10 cellular contexts compared by ENCODE assay signal in the genomic region with DNA sequence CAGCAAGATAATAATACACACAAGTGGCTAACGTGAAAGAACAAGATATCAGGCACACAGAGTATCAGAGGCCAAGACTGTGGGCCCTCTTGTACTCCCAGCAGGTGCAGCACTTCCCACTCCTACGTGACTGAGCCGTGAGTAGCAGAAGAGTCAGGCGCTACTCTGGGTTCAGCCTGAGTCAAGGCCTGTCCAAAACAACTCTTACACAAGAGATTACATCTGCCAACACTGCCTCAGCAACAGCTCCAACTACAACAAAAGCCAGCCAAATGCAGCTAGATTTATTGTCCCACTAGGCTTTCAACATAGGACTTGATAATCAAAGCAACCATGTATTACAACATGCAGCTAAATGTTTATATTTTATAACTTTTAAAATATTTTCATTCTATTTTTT. TPM values are rescaled to one million over a fixed set of nuclear protein-coding genes. Genes with fewer than 3 reads are reported as not detected.
DNase-seq lines count a peak whose midpoint lies in the region; ATAC-seq and TF ChIP-seq lines count a peak whose summit lies in the region.
"Had no signal": no experiment of that assay in that cellular context is flagged by ENCODE, and none has a peak within 500 bp of the region (broad histone marks: within the 10 kb centered on the region; RNA-seq: fewer than 3 reads in every experiment).

No MANE protein-coding gene starts in this region.

- peak; percentile 10 for DNase-seq in NCI-H1092 (lab: John Stamatoyannopoulos, UW)
- DNase-seq in T47D (ENCODE audit: low read depth in 1 of 2, low spot score in 1 of 2): peak; percentile 10 to 47
- peak; percentile 10 to 66 for DNase-seq in left colon
- DNase-seq in suprapubic skin (ENCODE audit: low spot score in 2 of 2): peak in 1 of 2 donors; percentile 70
- DNase-seq in ACHN: no peak
- no peak for DNase-seq in stimulated activated CD4-positive, alpha-beta T cell treated with anti-CD3 and anti-CD28 coated beads, Interleukin-12 subunit alpha, Interleukin-12 subunit beta, amount 100 ng/mL, for 4 hours
- DNase-seq in mesenteric fat pad (ENCODE audit: low spot score): no peak
- DNase-seq in activated CD8-positive, alpha-beta memory T cell treated with anti-CD3 and anti-CD28 coated beads, Interleukin-2, amount 10 ng/mL, durations not matched to agents 7 days and 5 days: no peak
- DNase-seq: activated naive CD4-positive, alpha-beta T cell treated with anti-CD3 and anti-CD28 coated beads, Interleukin-2, amount 50 U/mL, for 16 hours; NCI-H526 treated with DMSO at 0.1 percent for 48 hours had no signal

- H3K9me3 ChIP-seq in suprapubic skin: no peaks in the 10 kb centered on the region

- H3K27me3 Mint-ChIP-seq in activated CD8-positive, alpha-beta memory T cell treated with anti-CD3 and anti-CD28 coated beads, Interleukin-2, amount 10 ng/mL, durations not matched to agents 7 days and 5 days: no peaks in the 10 kb centered on the region

- in situ Hi-C loops in T47D (cut with HindIII; ENCODE audit: low pct_unique_long_range_greater_than_20kb, low sequenced_read_pairs): no loop called here
- in situ Hi-C loops in ACHN (cut with HindIII; ENCODE audit: low pct_ligation_motif_present, low pct_unique_long_range_greater_than_20kb, low sequenced_read_pairs): no loop called here

- peak overlapping the region; percentile 59 for H3K27ac ChIP-seq in suprapubic skin

- H3K27me3 ChIP-seq in suprapubic skin: no peaks in the 10 kb centered on the region

- peaks cover 14% of the 10 kb centered on the region for H3K4me1 ChIP-seq in suprapubic skin

- H3K4me1 Mint-ChIP-seq in activated CD8-positive, alpha-beta memory T cell treated with anti-CD3 and anti-CD28 coated beads, Interleukin-2, amount 10 ng/mL, durations not matched to agents 7 days and 5 days: no peaks in the 10 kb centered on the region

- H3K36me3 ChIP-seq in suprapubic skin: peaks cover 73% of the 10 kb centered on the region

- CTCF ChIA-PET in activated CD8-positive, alpha-beta memory T cell treated with anti-CD3 and anti-CD28 coated beads, Interleukin-2, amount 10 ng/mL, durations not matched to agents 7 days and 5 days (lab: Charles Lee): no interaction called here

- H3K4me3 ChIP-seq in suprapubic skin: no peak overlapping the region

- no peak for TF ChIP-seq POLR2A in suprapubic skin (IDR thresholded peaks at IDR 0.05)

- intact Hi-C loops in left colon (cut with DNase I, micrococcal nuclease): no loop called here

- 20% methylated on average over 4 of the region's 4 CpGs for WGBS in suprapubic skin

- peak; percentile 42 for ATAC-seq in left colon
- no peak for ATAC-seq in activated CD8-positive, alpha-beta memory T cell treated with anti-CD3 and anti-CD28 coated beads, Interleukin-2, amount 10 ng/mL, durations not matched to agents 7 days and 5 days

- H3K4me3 Mint-ChIP-seq in activated CD8-positive, alpha-beta memory T cell treated with anti-CD3 and anti-CD28 coated beads, Interleukin-2, amount 10 ng/mL, durations not matched to agents 7 days and 5 days: no peak overlapping the region

- no peaks in the 10 kb centered on the region for H3K9me3 Mint-ChIP-seq in activated CD8-positive, alpha-beta memory T cell treated with anti-CD3 and anti-CD28 coated beads, Interleukin-2, amount 10 ng/mL, durations not matched to agents 7 days and 5 days (ENCODE audit: low read depth)

- peaks cover 39% of the 10 kb centered on the region for H3K36me3 Mint-ChIP-seq in activated CD8-positive, alpha-beta memory T cell treated with anti-CD3 and anti-CD28 coated beads, Interleukin-2, amount 10 ng/mL, durations not matched to agents 7 days and 5 days

- TF ChIP-seq CTCF in suprapubic skin (IDR thresholded peaks at IDR 0.05): no peak

- H3K27ac Mint-ChIP-seq in activated CD8-positive, alpha-beta memory T cell treated with anti-CD3 and anti-CD28 coated beads, Interleukin-2, amount 10 ng/mL, durations not matched to agents 7 days and 5 days: no peak overlapping the region

- TF ChIP-seq EP300 in suprapubic skin (IDR thresholded peaks at IDR 0.05): no peak

RNA-seq across cellular contexts. Expression of a gene that starts 56.2 kb away (rescaled TPM):
- 10 to 100 TPM; 52.6 to 54.6 TPM for total RNA-seq in left colon
- 10 to 100 TPM; 65.8 to 92.6 (median 69.7) TPM for total RNA-seq in suprapubic skin
- total RNA-seq in mesenteric fat pad: 66.2 TPM
- total RNA-seq in activated CD8-positive, alpha-beta memory T cell treated with anti-CD3 and anti-CD28 coated beads, Interleukin-2, amount 10 ng/mL, durations not matched to agents 7 days and 5 days: 10 to 100 TPM; 72.0 to 77.2 TPM

Comparison
In these comparisons a context has a peak if more than half of its experiments do, and no peak if none do; other contexts are left out.
1. DNase-seq: peak in NCI-H1092 (single experiment), T47D (2 of 2) and left colon (2 of 2); none in ACHN (single experiment), stimulated activated CD4-positive, alpha-beta T cell treated with anti-CD3 and anti-CD28 coated beads, Interleukin-12 subunit alpha, Interleukin-12 subunit beta, amount 100 ng/mL, for 4 hours (single experiment), mesenteric fat pad (single experiment) and activated CD8-positive, alpha-beta memory T cell treated with anti-CD3 and anti-CD28 coated beads, Interleukin-2, amount 10 ng/mL, durations not matched to agents 7 days and 5 days (single experiment).